In the genomic region with DNA sequence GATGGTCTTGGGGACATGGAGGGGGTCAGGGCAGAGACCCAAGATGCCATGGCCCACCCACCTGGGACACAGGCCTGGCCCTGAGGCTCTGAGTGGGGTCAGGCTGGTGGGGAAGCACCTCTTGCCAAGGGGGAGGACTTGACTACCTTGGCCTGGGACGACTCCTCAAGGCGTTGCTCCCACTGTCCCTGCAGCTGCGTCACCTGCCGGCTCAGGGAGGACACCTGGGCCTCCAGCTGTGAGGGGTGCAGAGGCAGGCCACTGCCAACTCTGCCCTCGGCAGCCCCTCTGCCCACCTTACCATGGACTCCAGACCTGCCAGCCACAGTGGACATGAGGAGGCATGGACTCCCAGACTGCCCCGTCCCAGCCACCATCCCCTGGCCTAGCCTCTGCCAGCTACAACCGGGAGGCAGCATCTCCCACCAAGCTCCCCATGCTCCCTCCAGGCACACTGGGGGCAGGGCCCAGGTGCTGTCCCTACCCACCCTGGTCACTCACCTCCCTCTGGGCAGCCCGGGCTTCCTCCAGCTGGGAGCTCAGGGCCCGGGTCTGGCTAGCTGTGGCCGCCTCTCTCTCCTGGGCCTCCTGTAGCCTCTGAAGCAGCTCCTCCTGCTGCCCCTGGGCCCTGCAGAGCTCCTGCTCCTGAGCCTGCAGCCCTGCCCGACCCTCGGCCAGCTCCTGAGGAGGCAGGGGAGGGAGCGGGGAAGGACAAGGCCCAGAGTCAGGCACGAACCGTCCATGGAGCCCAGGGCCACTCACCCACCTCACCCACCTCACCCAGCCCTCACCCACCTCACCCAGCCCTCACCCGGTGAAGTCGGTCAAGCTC, we compare ENCODE assay signal across 1 cellular context.
TF ChIP-seq lines count a peak whose summit lies in the region.

No MANE protein-coding gene starts in this region.

TF ChIP-seq in IMR-90, 13 proteins besides CTCF, POLR2A, EP300 and RAD21:
- no peak for TF ChIP-seq FOS (IDR thresholded peaks at IDR 0.05; ENCODE audit: low read depth, low read length)
- no peak for TF ChIP-seq NFE2L2 (IDR thresholded peaks at IDR 0.05; ENCODE audit: low read depth, low read length)
- no peak for TF ChIP-seq RCOR1 (IDR thresholded peaks at IDR 0.05; ENCODE audit: insufficient replicate concordance, low read length)
- TF ChIP-seq CEBPB (IDR thresholded peaks at IDR 0.05; ENCODE audit: low read depth, low read length) = no peak
- TF ChIP-seq CHD1 (IDR thresholded peaks at IDR 0.05; ENCODE audit: low read depth, low read length) = no peak
